Comparison of ENCODE assay signal across 11 cellular contexts in the genomic region with DNA sequence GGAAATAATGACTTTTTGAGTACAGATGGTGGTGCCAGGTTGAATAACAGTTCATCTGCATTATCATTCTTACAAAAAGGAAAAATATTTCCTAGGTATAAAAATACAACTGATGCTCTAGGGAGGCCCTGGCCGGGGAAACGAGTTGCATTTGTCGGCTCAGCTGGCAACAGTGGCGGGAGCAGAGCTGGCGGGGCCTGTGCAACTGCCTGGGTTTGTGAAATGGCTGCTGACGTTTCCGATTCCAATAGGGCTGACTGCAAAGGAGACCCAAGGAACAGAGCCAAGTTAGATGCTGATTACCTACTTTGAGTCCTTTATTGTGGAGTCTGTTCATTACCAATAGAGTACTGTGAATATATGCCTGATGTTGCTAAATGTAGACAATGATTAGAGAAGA.
"Had no signal": no experiment of that assay in that cellular context is flagged by ENCODE, and none has a peak within 500 bp of the region (broad histone marks: within the 10 kb centered on the region; RNA-seq: fewer than 3 reads in every experiment).

No MANE protein-coding gene starts in this region.

- H3K9ac ChIP-seq: parathyroid adenoma had no signal

- H3K27ac Mint-ChIP-seq: activated B cell treated with CpG ODN at 0.5 μM for 24 hours; T-helper 1 cell treated with Interleukin-12 subunit alpha and Interleukin-12 subunit beta and Interleukin-4 antibody, amounts not matched to agents 30 μg/mL and 1 μg/mL, for 36 hours had no signal

- ATAC-seq: foreskin keratinocyte, left colon had no signal

- H3K9me3 ChIP-seq: stomach had no signal

- H3K9me3 Mint-ChIP-seq: activated B cell treated with CpG ODN at 0.5 μM for 24 hours; T-helper 1 cell treated with Interleukin-12 subunit alpha and Interleukin-12 subunit beta and Interleukin-4 antibody, amounts not matched to agents 30 μg/mL and 1 μg/mL, for 36 hours had no signal

- H3K27me3 Mint-ChIP-seq: activated B cell treated with CpG ODN at 0.5 μM for 24 hours had no signal

- H3K27ac ChIP-seq: foreskin keratinocyte, parathyroid adenoma, stomach had no signal

- H3K4me1 ChIP-seq: foreskin keratinocyte had no signal

- H3K4me3 ChIP-seq: stomach had no signal

- H3K27me3 ChIP-seq: foreskin keratinocyte, stomach had no signal

- H3K4me3 Mint-ChIP-seq: activated B cell treated with CpG ODN at 0.5 μM for 24 hours; T-helper 1 cell treated with Interleukin-12 subunit alpha and Interleukin-12 subunit beta and Interleukin-4 antibody, amounts not matched to agents 30 μg/mL and 1 μg/mL, for 36 hours had no signal

- DNase-seq: activated B cell treated with CpG ODN at 0.5 μM for 24 hours; activated gamma-delta T cell treated with Interleukin-2 at 50 U/mL for 16 hours; activated T-cell treated with anti-CD3 and anti-CD28 coated beads, Interleukin-2, amount 50 U/mL, for 48 hours; foreskin keratinocyte; left colon; mammary epithelial cell; stimulated activated CD4-positive, alpha-beta T cell treated with anti-CD3 and anti-CD28 coated beads, Interleukin-15, amount 100 ng/mL, for 24 hours; stimulated activated CD4-positive, alpha-beta T cell treated with anti-CD3 and anti-CD28 coated beads, Interleukin-4, amount 100 ng/mL, for 24 hours; stomach had no signal
